In genomic region chr14:86946446-86946845, GRCh38 we compare ENCODE assay signal across 18 cellular contexts.
A peak's percentile ranks its signal among the peaks of the same experiment; 100 is the strongest.
DNase-seq lines count a peak whose midpoint lies in the region; ATAC-seq, FAIRE-seq and TF ChIP-seq lines count a peak whose summit lies in the region.
"Had no signal": no experiment of that assay in that cellular context is flagged by ENCODE, and none has a peak within 500 bp of the region (broad histone marks: within the 10 kb centered on the region; RNA-seq: fewer than 3 reads in every experiment).

No MANE protein-coding gene starts in this region.

- H3K9me3 Mint-ChIP-seq in Calu3 (ENCODE audit: low read depth, unreplicated experiment): no peaks in the 10 kb centered on the region

- CTCF ChIA-PET in Calu3 (lab: Charles Lee): interaction anchor here (0.6 kb wide), 2 partner anchors 12 to 97 kb away, joined by 3 to 9 read pairs; no protein-coding TSS in a partner anchor

- H3K27ac Mint-ChIP-seq in Calu3 (ENCODE audit: unreplicated experiment): no peak overlapping the region
- H3K27ac Mint-ChIP-seq: CD4-positive, alpha-beta memory T cell had no signal

- H3K4me3 ChIP-seq in cardiac muscle cell (no peak overlapping the region), RWPE2 (ENCODE audit: severe bottlenecking) (no peak overlapping the region), epithelial cell of esophagus (ENCODE audit: low read length) (no peak overlapping the region), hepatocyte (no peak overlapping the region)

- H3K36me3 ChIP-seq in cardiac muscle cell (no peaks in the 10 kb centered on the region), RWPE2 (ENCODE audit: low read depth) (no peaks in the 10 kb centered on the region), hepatocyte (replicated peaks; ENCODE audit: insufficient read depth, low read depth) (no peaks in the 10 kb centered on the region)

- H3K4me1 Mint-ChIP-seq in Calu3 (ENCODE audit: low read depth, unreplicated experiment): no peaks in the 10 kb centered on the region
- H3K4me1 Mint-ChIP-seq: CD4-positive, alpha-beta memory T cell had no signal

- no TSS peak for BruUV-seq in Calu3 (replicated peaks; lab: Mats Ljungman, UMichigan)

- no peak overlapping the region for H3K4me3 Mint-ChIP-seq in Calu3 (ENCODE audit: low read depth, unreplicated experiment)
- H3K4me3 Mint-ChIP-seq: CD4-positive, alpha-beta memory T cell had no signal

- DNase-seq in cardiac muscle cell (ENCODE audit: low read depth in 1 of 2, low spot score in 1 of 2) (peak in 1 of 2 donors; percentile 23), Right ventricle myocardium superior (no peak), RWPE2 (ENCODE audit: low spot score) (no peak), epithelial cell of esophagus (ENCODE audit: low read depth) (peak; percentile 54), urothelium cell line (ENCODE audit: low spot score) (no peak), Calu3 (no peak), hepatocyte (ENCODE audit: low spot score) (no peak)
- DNase-seq: C1 segment of cervical spinal cord; CD4-positive, alpha-beta memory T cell; COR-L47; DMS153; DND-41; GOT3; H7; HCEC 1CT had no signal

- intact Hi-C loops in Right ventricle myocardium superior (cut with DNase I): no loop called here
- intact Hi-C loops in Calu3 (cut with micrococcal nuclease; ENCODE audit: unreplicated experiment): no loop called here

- TF ChIP-seq CTCF in cardiac muscle cell (IDR thresholded peaks at IDR 0.05; ENCODE audit: low read depth, low read length) (no peak), RWPE2 (IDR thresholded peaks at IDR 0.05; ENCODE audit: poor library complexity, severe bottlenecking) (no peak), epithelial cell of esophagus (IDR thresholded peaks at IDR 0.05; ENCODE audit: insufficient read depth, low read depth, low read length, missing control alignments) (no peak), Calu3 (IDR thresholded peaks at IDR 0.05; ENCODE audit: unreplicated experiment) (no peak), hepatocyte (IDR thresholded peaks at IDR 0.05; ENCODE audit: poor library complexity) (no peak)

- no peak overlapping the region for H2AFZ ChIP-seq in hepatocyte

- no peaks in the 10 kb centered on the region for H3K9me2 ChIP-seq in hepatocyte (replicated peaks; ENCODE audit: insufficient read depth)

- H3K27ac ChIP-seq in cardiac muscle cell: peak overlapping the region; percentile 39
- H3K27ac ChIP-seq in RWPE2 (ENCODE audit: poor library complexity, severe bottlenecking): no peak overlapping the region
- H3K27ac ChIP-seq in hepatocyte: no peak overlapping the region

- H3K4me1 ChIP-seq in cardiac muscle cell (ENCODE audit: low read depth) (peaks cover 17% of the 10 kb centered on the region), RWPE2 (ENCODE audit: insufficient read depth, poor library complexity, severe bottlenecking) (no peaks in the 10 kb centered on the region), hepatocyte (ENCODE audit: insufficient read depth) (no peaks in the 10 kb centered on the region)

- no peaks in the 10 kb centered on the region for H4K20me1 ChIP-seq in hepatocyte (ENCODE audit: insufficient read depth, poor library complexity, severe bottlenecking)

- H3K9me3 ChIP-seq in cardiac muscle cell (ENCODE audit: low read depth) (no peaks in the 10 kb centered on the region), RWPE2 (ENCODE audit: severe bottlenecking) (no peaks in the 10 kb centered on the region), hepatocyte (ENCODE audit: low read depth) (no peaks in the 10 kb centered on the region)

- H3K27me3 ChIP-seq in cardiac muscle cell (no peaks in the 10 kb centered on the region), RWPE2 (ENCODE audit: insufficient read depth, poor library complexity, severe bottlenecking) (no peaks in the 10 kb centered on the region), hepatocyte (no peaks in the 10 kb centered on the region)

- H3K36me3 Mint-ChIP-seq in Calu3 (ENCODE audit: insufficient read depth, unreplicated experiment): no peaks in the 10 kb centered on the region
- H3K36me3 Mint-ChIP-seq: CD4-positive, alpha-beta memory T cell had no signal

- no peaks in the 10 kb centered on the region for H3K79me2 ChIP-seq in hepatocyte

- FAIRE-seq in urothelium cell line (lab: Jason Lieb, UNC): peak; percentile 9
- FAIRE-seq: G401.6, GM12892 had no signal

- no peaks in the 10 kb centered on the region for H3K27me3 Mint-ChIP-seq in Calu3 (ENCODE audit: unreplicated experiment)
- H3K27me3 Mint-ChIP-seq: CD4-positive, alpha-beta memory T cell had no signal

- H3K4me2 ChIP-seq in hepatocyte: no peak overlapping the region

- no peak for ATAC-seq in Right ventricle myocardium superior (ENCODE audit: poor library complexity)
- ATAC-seq in RWPE2 (ENCODE audit: low read depth): peak; percentile 23; the same call in 1 of the 3 replicates
- no peak for ATAC-seq in GM19463 (IDR thresholded peaks at IDR 0.05; ENCODE audit: unreplicated experiment)

- 95% methylated on average over 3 of the region's 3 CpGs for WGBS in hepatocyte (ENCODE audit: low lambda C conversion rate, missing lambda C conversion rate)
